Comparison of ENCODE assay signal across 8 cellular contexts in genomic region chr3:195909294-195909644, GRCh38. TPM values are rescaled to one million over a fixed set of nuclear protein-coding genes. Genes with fewer than 3 reads are reported as not detected.
A peak's percentile ranks its signal among the peaks of the same experiment; 100 is the strongest.
DNase-seq lines count a peak whose midpoint lies in the region; FAIRE-seq and TF ChIP-seq lines count a peak whose summit lies in the region.

No MANE protein-coding gene starts in this region.

- H3K9me3 ChIP-seq in ectodermal cell (ENCODE audit: control insufficient read depth, low read length) (no peaks in the 10 kb centered on the region), trophoblast cell (ENCODE audit: insufficient read depth, low read depth, low read length) (no peaks in the 10 kb centered on the region)

- FAIRE-seq in H54 (lab: Jason Lieb, UNC) = no peak

- peaks cover 14% of the 10 kb centered on the region for H3K79me1 ChIP-seq in trophoblast cell (ENCODE audit: low read length)

- H3K4me1 ChIP-seq in ectodermal cell (ENCODE audit: control insufficient read depth, insufficient read depth, low read length) (peaks cover 13% of the 10 kb centered on the region), trophoblast cell (ENCODE audit: control insufficient read depth in 1 of 2, insufficient read depth in 2 of 2, low read length in 2 of 2) (peaks cover 31 to 33% of the 10 kb centered on the region in 2 experiments)

- H4K12ac ChIP-seq in trophoblast cell (ENCODE audit: low read depth, low read length) = peak overlapping the region; percentile 37

- WGBS in ectodermal cell, 2 experiments = 0% methylated on average over 46 to 47 of the region's 47 CpGs
- WGBS in trophoblast cell (ENCODE audit: extremely low coverage, insufficient coverage, insufficient read length) = no CpG with 5 or more reads among the region's 47 CpGs

- peak overlapping the region; percentile 81 for H3K18ac ChIP-seq in trophoblast cell (ENCODE audit: low read length)

- H3K4me3 ChIP-seq in GM12875 (ENCODE audit: low read depth, low read length) = peak overlapping the region; percentile 63
- H3K4me3 ChIP-seq in NB4 (ENCODE audit: low read depth, low read length) = no peak overlapping the region
- peak overlapping the region; percentile 56 for H3K4me3 ChIP-seq in ectodermal cell (ENCODE audit: insufficient read depth, low read depth, low read length)
- H3K4me3 ChIP-seq in trophoblast cell (ENCODE audit: low read depth, low read length) = peak overlapping the region; percentile 84

- H3K4ac ChIP-seq in trophoblast cell (ENCODE audit: low read depth, low read length) = peak overlapping the region; percentile 61

- no peak overlapping the region for H2BK120ac ChIP-seq in trophoblast cell (ENCODE audit: insufficient read depth, low read length, poor library complexity)

- H3K27me3 ChIP-seq in ectodermal cell (ENCODE audit: control insufficient read depth, insufficient read depth, low read length, poor library complexity, severe bottlenecking) (peaks cover 31% of the 10 kb centered on the region), trophoblast cell (ENCODE audit: insufficient read depth, low read length) (no peaks in the 10 kb centered on the region)

- H3K14ac ChIP-seq in trophoblast cell (ENCODE audit: low read length) = peak overlapping the region; percentile 81

- peak overlapping the region; percentile 73 for H2BK5ac ChIP-seq in trophoblast cell (ENCODE audit: low read depth, low read length, poor library complexity)

- H4K91ac ChIP-seq in trophoblast cell (ENCODE audit: low read depth, low read length) = peak overlapping the region; percentile 84

- no peak for TF ChIP-seq POLR2A in H54 (IDR thresholded peaks at IDR 0.05; ENCODE audit: low read depth, low read length)
- no peak for TF ChIP-seq POLR2A in NB4 (IDR thresholded peaks at IDR 0.05; ENCODE audit: extremely low read depth, insufficient read length)

- no peak overlapping the region for H2AFZ ChIP-seq in trophoblast cell (ENCODE audit: insufficient read depth, low read length, poor library complexity)

- no peak overlapping the region for H3K23ac ChIP-seq in trophoblast cell (ENCODE audit: low read length)

- no peak overlapping the region for H2AK5ac ChIP-seq in trophoblast cell (ENCODE audit: low read length)

- TF ChIP-seq CTCF in GM12875 (IDR thresholded peaks at IDR 0.05; ENCODE audit: borderline replicate concordance, insufficient read depth, low read depth, low read length) (0 out of 2 replicates have a peak, but pooled peaks have one; percentile 19), NB4 (IDR thresholded peaks at IDR 0.05; ENCODE audit: low read depth, low read length) (no peak)

- H3K9ac ChIP-seq in trophoblast cell (ENCODE audit: low read length) = no peak overlapping the region

- peak overlapping the region; percentile 88 for H3K4me2 ChIP-seq in trophoblast cell (ENCODE audit: low read length)

- no peak overlapping the region for H2BK12ac ChIP-seq in trophoblast cell (ENCODE audit: low read length)

- peak overlapping the region; percentile 51 for H4K8ac ChIP-seq in trophoblast cell (ENCODE audit: low read depth, low read length)

- peaks cover 5% of the 10 kb centered on the region for H3K79me2 ChIP-seq in trophoblast cell (ENCODE audit: control insufficient read depth, insufficient read depth, low read length, poor library complexity)

- no peak overlapping the region for H3K27ac ChIP-seq in ectodermal cell (ENCODE audit: insufficient read depth, low read depth, low read length, poor library complexity, severe bottlenecking)
- H3K27ac ChIP-seq in trophoblast cell (ENCODE audit: low read depth, low read length) = peak overlapping the region; percentile 36

- DNase-seq in H54 (ENCODE audit: insufficient read length, low spot score) = peak; percentile 65
- peak; percentile 78 for DNase-seq in NB4 (ENCODE audit: low read depth)
- DNase-seq in trophoblast cell = peak; percentile 15 to 56
- DNase-seq in ureter (ENCODE audit: low spot score) = no peak
- DNase-seq in NCI-H2196 treated with DMSO at 0.1 percent for 48 hours (lab: John Stamatoyannopoulos, UW; ENCODE audit: unreplicated experiment) = no peak
- no peak for DNase-seq in putamen (ENCODE audit: low spot score)

- H3K36me3 ChIP-seq in ectodermal cell (ENCODE audit: control insufficient read depth, insufficient read depth, low read length) (no peaks in the 10 kb centered on the region), trophoblast cell (ENCODE audit: control insufficient read depth in 1 of 2, insufficient read depth in 2 of 2, low read length in 2 of 2) (peaks cover 0 to 1% of the 10 kb centered on the region in 2 experiments)

RNA-seq across cellular contexts. Expression of gene TNK2, which starts 0.9 kb away (rescaled TPM):
- polyA plus RNA-seq in ectodermal cell (2013, experiment 1 of 4) = 30.7 TPM
- 32.5 TPM for polyA plus RNA-seq in ectodermal cell (2013, experiment 2 of 4)
- polyA plus RNA-seq in ectodermal cell (2013, experiment 3 of 4) = 26.8 TPM
- 27.7 TPM for polyA plus RNA-seq in ectodermal cell (2013, experiment 4 of 4)
- polyA plus RNA-seq in trophoblast cell (2013) = 22.5 TPM in 2 replicates
- total RNA-seq in ureter = 97.6 TPM

Comparison
In these comparisons a context has a peak if more than half of its experiments do, and no peak if none do; other contexts are left out.
1. DNase-seq: peak in H54 (single experiment), NB4 (single experiment) and trophoblast cell (2 of 2); none in ureter (single experiment), NCI-H2196 treated with DMSO at 0.1 percent for 48 hours (single experiment) and putamen (single experiment).